8 cellular contexts compared by ENCODE assay signal in genomic region chr3:52153389-52154096, GRCh38. TPM values are rescaled to one million over a fixed set of nuclear protein-coding genes. Genes with fewer than 3 reads are reported as not detected.
A peak's percentile ranks its signal among the peaks of the same experiment; 100 is the strongest.
DNase-seq lines count a peak whose midpoint lies in the region; ATAC-seq, FAIRE-seq and TF ChIP-seq lines count a peak whose summit lies in the region.

No MANE protein-coding gene starts in this region.

- H3K36me3 ChIP-seq in SJCRH30: peaks cover 11% of the 10 kb centered on the region
- peaks cover 0 to 4% (median 0%) of the 10 kb centered on the region in 3 experiments for H3K36me3 ChIP-seq in naive thymus-derived CD4-positive, alpha-beta T cell (ENCODE audit: control insufficient read depth in 2 of 3, insufficient read depth in 3 of 3, low read length in 3 of 3)

- CTCF ChIA-PET in naive thymus-derived CD4-positive, alpha-beta T cell (lab: Charles Lee): interaction anchor here (1.7 kb wide), 1 partner anchor 67 kb away, joined by 5 read pairs; no protein-coding TSS in a partner anchor

- peaks cover 3% of the 10 kb centered on the region for H3K36me3 Mint-ChIP-seq in endothelial cell (ENCODE audit: low read depth, unreplicated experiment)
- no peaks in the 10 kb centered on the region for H3K36me3 Mint-ChIP-seq in naive thymus-derived CD4-positive, alpha-beta T cell

- no peaks in the 10 kb centered on the region for H3K9me3 Mint-ChIP-seq in endothelial cell (ENCODE audit: unreplicated experiment)
- no peaks in the 10 kb centered on the region for H3K9me3 Mint-ChIP-seq in naive thymus-derived CD4-positive, alpha-beta T cell

- POLR2A ChIA-PET in naive thymus-derived CD4-positive, alpha-beta T cell (lab: Charles Lee): interaction anchor here (0.9 to 1.7 kb wide), 2 partner anchors 43 to 97 kb away, joined by 3 to 16 read pairs; partner anchors contain the start of gene DUSP7

- H3K4me1 Mint-ChIP-seq in endothelial cell (ENCODE audit: unreplicated experiment): peaks cover 3% of the 10 kb centered on the region
- H3K4me1 Mint-ChIP-seq in naive thymus-derived CD4-positive, alpha-beta T cell: peaks cover 5 to 22% (median 6%) of the 10 kb centered on the region in 7 donors

- TF ChIP-seq CTCF in endothelial cell (IDR thresholded peaks at IDR 0.05; ENCODE audit: unreplicated experiment): no peak

- peak overlapping the region; percentile 92 for H3K4me3 ChIP-seq in SJCRH30
- H3K4me3 ChIP-seq in naive thymus-derived CD4-positive, alpha-beta T cell (ENCODE audit: low read length): peak overlapping the region; percentile 98

- H3K4me1 ChIP-seq in SJCRH30: peaks cover 7% of the 10 kb centered on the region
- H3K4me1 ChIP-seq in naive thymus-derived CD4-positive, alpha-beta T cell (ENCODE audit: control insufficient read depth in 2 of 2, insufficient read depth in 2 of 2, low read length in 2 of 2): peaks cover 4 to 6% of the 10 kb centered on the region in 2 donors

- H3K4me3 Mint-ChIP-seq in endothelial cell (ENCODE audit: unreplicated experiment): peak overlapping the region; percentile 86
- peak overlapping the region; percentile 88 to 98 (median 96) for H3K4me3 Mint-ChIP-seq in naive thymus-derived CD4-positive, alpha-beta T cell

- no peaks in the 10 kb centered on the region for H3K27me3 Mint-ChIP-seq in endothelial cell (ENCODE audit: unreplicated experiment)
- no peaks in the 10 kb centered on the region for H3K27me3 Mint-ChIP-seq in naive thymus-derived CD4-positive, alpha-beta T cell

- peak; percentile 3 for ATAC-seq in GM18867 (IDR thresholded peaks at IDR 0.05; ENCODE audit: unreplicated experiment)
- ATAC-seq in naive thymus-derived CD4-positive, alpha-beta T cell: no peak
- ATAC-seq in GM21526 (IDR thresholded peaks at IDR 0.05; ENCODE audit: low FRiP score, unreplicated experiment): no peak

- no peak overlapping the region for H3K27ac Mint-ChIP-seq in endothelial cell (ENCODE audit: unreplicated experiment)
- peak overlapping the region in 7 of 9 donors; percentile 41 to 97 (median 92) for H3K27ac Mint-ChIP-seq in naive thymus-derived CD4-positive, alpha-beta T cell

- H3K27ac ChIP-seq in SJCRH30: peak overlapping the region; percentile 72
- H3K27ac ChIP-seq in naive thymus-derived CD4-positive, alpha-beta T cell (ENCODE audit: low read depth, low read length): peak overlapping the region; percentile 85

- peak; percentile 86 for FAIRE-seq in HTR-8/SVneo (lab: Jason Lieb, UNC)

- peak; percentile 64 for DNase-seq in AG20443 (ENCODE audit: low spot score)
- DNase-seq in HTR-8/SVneo (ENCODE audit: insufficient read length, low spot score): peak; percentile 47
- DNase-seq in SJCRH30: peak; percentile 51 to 65
- DNase-seq in endothelial cell (ENCODE audit: low spot score): no peak
- peak in 1 of 9 donors; percentile 38 for DNase-seq in naive thymus-derived CD4-positive, alpha-beta T cell
- no peak for DNase-seq in central memory CD4-positive, alpha-beta T cell

- H3K27me3 ChIP-seq in SJCRH30: no peaks in the 10 kb centered on the region
- no peaks in the 10 kb centered on the region for H3K27me3 ChIP-seq in naive thymus-derived CD4-positive, alpha-beta T cell (ENCODE audit: control insufficient read depth in 2 of 2, insufficient read depth in 2 of 2, low read length in 2 of 2)

- intact Hi-C loops in naive thymus-derived CD4-positive, alpha-beta T cell (cut with micrococcal nuclease): loop anchor here (1.0 to 10.0 kb wide), 13 partner anchors 45 to 1539 kb away; partner anchors contain the start of genes ALAS1 (in 2 of the 2), ABHD14A (in 1 of the 2), CISH (in 1 of the 2) and DCAF1 (in 1 of the 2)

- no peaks in the 10 kb centered on the region for H3K9me3 ChIP-seq in SJCRH30 (replicated peaks)
- no peaks in the 10 kb centered on the region for H3K9me3 ChIP-seq in naive thymus-derived CD4-positive, alpha-beta T cell (ENCODE audit: control insufficient read depth in 2 of 3, low read length in 3 of 3)

RNA-seq across cellular contexts. Expression of gene POC1A, which starts 0.7 kb away (rescaled TPM):
- total RNA-seq in SJCRH30 (2014; rRNA removed; shearing (Covaris generic)): 27.1 and 28.3 TPM in 2 replicates
- 7.5 TPM for total RNA-seq in endothelial cell (ENCODE audit: unreplicated experiment)
- 10 to 100 TPM in 1 of 5 experiments, 1 to 10 TPM in 2, under 1 TPM in 2; 0.58 to 19.7 (median 1.2) TPM for total RNA-seq in naive thymus-derived CD4-positive, alpha-beta T cell
- polyA plus RNA-seq in naive thymus-derived CD4-positive, alpha-beta T cell: 1 to 10 TPM; 1.8 to 2.5 TPM

RNA-seq across cellular contexts. Expression of gene ALAS1, which starts 44.4 kb away (rescaled TPM):
- 46.8 and 50.3 TPM in 2 replicates for total RNA-seq in SJCRH30 (2014; rRNA removed; shearing (Covaris generic))
- 59.1 TPM for total RNA-seq in endothelial cell (ENCODE audit: unreplicated experiment)
- 10 to 100 TPM; 12.6 to 74.3 (median 27.4) TPM for total RNA-seq in naive thymus-derived CD4-positive, alpha-beta T cell
- 10 to 100 TPM; 18.7 to 37.6 TPM for polyA plus RNA-seq in naive thymus-derived CD4-positive, alpha-beta T cell

Comparison
In these comparisons a context has a peak if more than half of its experiments do, and no peak if none do; other contexts are left out.
1. DNase-seq: peak in AG20443 (single experiment), HTR-8/SVneo (single experiment) and SJCRH30 (2 of 2); none in endothelial cell (single experiment) and central memory CD4-positive, alpha-beta T cell (single experiment).